In genomic region chr2:65576861-65577601, GRCh38 we compare ENCODE assay signal across 9 cellular contexts.
DNase-seq lines count a peak whose midpoint lies in the region; ATAC-seq and TF ChIP-seq lines count a peak whose summit lies in the region.
"Had no signal": no experiment of that assay in that cellular context is flagged by ENCODE, and none has a peak within 500 bp of the region (broad histone marks: within the 10 kb centered on the region; RNA-seq: fewer than 3 reads in every experiment).

No MANE protein-coding gene starts in this region.

- intact Hi-C loops in ascending aorta (cut with DNase I) (loop anchor here (2.0 kb wide), 2 partner anchors 28 to 144 kb away; partner anchors contain the start of gene SPRED2), tibial artery (cut with DNase I; ENCODE audit: low total_unique reads) (no loop called here)

- no peak overlapping the region for H3K27ac Mint-ChIP-seq in activated CD4-positive, alpha-beta memory T cell treated with anti-CD3 and anti-CD28 coated beads, Interleukin-2, amount 10 ng/mL, durations not matched to agents 7 days and 5 days

- H3K4me3 Mint-ChIP-seq in activated CD4-positive, alpha-beta memory T cell treated with anti-CD3 and anti-CD28 coated beads, Interleukin-2, amount 10 ng/mL, durations not matched to agents 7 days and 5 days: no peak overlapping the region

- H3K36me3 ChIP-seq in ascending aorta (no peaks in the 10 kb centered on the region), tibial artery (no peaks in the 10 kb centered on the region)

- no peaks in the 10 kb centered on the region for H3K27me3 ChIP-seq in ascending aorta
- H3K27me3 ChIP-seq in tibial artery: no peaks in the 10 kb centered on the region

- H3K4me3 ChIP-seq in ascending aorta (peak overlapping the region in 1 of 2 donors; percentile 43), tibial artery (peak overlapping the region; percentile 4 to 15)

- TF ChIP-seq CTCF in ascending aorta (IDR thresholded peaks at IDR 0.05) (no peak), tibial artery (IDR thresholded peaks at IDR 0.05) (no peak)

- H3K27me3 Mint-ChIP-seq in activated CD4-positive, alpha-beta memory T cell treated with anti-CD3 and anti-CD28 coated beads, Interleukin-2, amount 10 ng/mL, durations not matched to agents 7 days and 5 days: peaks cover 33% of the 10 kb centered on the region

- H3K27ac ChIP-seq in ascending aorta: peak overlapping the region; percentile 78 to 82
- H3K27ac ChIP-seq in tibial artery: peak overlapping the region; percentile 43 to 61
- no peak overlapping the region for H3K27ac ChIP-seq in caudate nucleus (ENCODE audit: low read depth, low read length)

- H3K9me3 ChIP-seq in ascending aorta (no peaks in the 10 kb centered on the region), tibial artery (no peaks in the 10 kb centered on the region)

- POLR2A ChIA-PET in activated CD4-positive, alpha-beta memory T cell treated with anti-CD3 and anti-CD28 coated beads, Interleukin-2, amount 10 ng/mL, durations not matched to agents 7 days and 5 days (lab: Charles Lee): no interaction called here

- H3K36me3 Mint-ChIP-seq in activated CD4-positive, alpha-beta memory T cell treated with anti-CD3 and anti-CD28 coated beads, Interleukin-2, amount 10 ng/mL, durations not matched to agents 7 days and 5 days (ENCODE audit: low read depth): no peaks in the 10 kb centered on the region

- H3K9me3 Mint-ChIP-seq in activated CD4-positive, alpha-beta memory T cell treated with anti-CD3 and anti-CD28 coated beads, Interleukin-2, amount 10 ng/mL, durations not matched to agents 7 days and 5 days: no peaks in the 10 kb centered on the region

- DNase-seq in HS-27A (ENCODE audit: low read depth) (peak; percentile 64), ascending aorta (ENCODE audit: low spot score in 2 of 2) (no peak), iris pigment epithelial cell (ENCODE audit: low read depth) (peak; percentile 93), tibial artery (no peak), NCI-H748 treated with DMSO at 0.1 percent for 48 hours (lab: John Stamatoyannopoulos, UW) (no peak), caudate nucleus (lab: John Stamatoyannopoulos, UW) (no peak)
- no peak for DNase-seq in activated CD4-positive, alpha-beta memory T cell treated with anti-CD3 and anti-CD28 coated beads, Interleukin-2, amount 10 ng/mL, durations not matched to agents 7 days and 5 days
- DNase-seq: activated T-cell treated with anti-CD3 and anti-CD28 coated beads, Interleukin-2, amount 50 U/mL, for 48 hours had no signal

- ATAC-seq in GM18861 (IDR thresholded peaks at IDR 0.05; ENCODE audit: unreplicated experiment): no peak

- peaks cover 2 to 20% of the 10 kb centered on the region in 2 donors for H3K4me1 ChIP-seq in ascending aorta
- H3K4me1 ChIP-seq in tibial artery: peaks cover 0 to 28% (median 9%) of the 10 kb centered on the region in 4 donors

- CTCF ChIA-PET in activated CD4-positive, alpha-beta memory T cell treated with anti-CD3 and anti-CD28 coated beads, Interleukin-2, amount 10 ng/mL, durations not matched to agents 7 days and 5 days (lab: Charles Lee): no interaction called here

- H3K4me1 Mint-ChIP-seq in activated CD4-positive, alpha-beta memory T cell treated with anti-CD3 and anti-CD28 coated beads, Interleukin-2, amount 10 ng/mL, durations not matched to agents 7 days and 5 days: peaks cover 4% of the 10 kb centered on the region

Comparison
In these comparisons a context has a peak if more than half of its experiments do, and no peak if none do; other contexts are left out.
1. DNase-seq: peak in HS-27A (single experiment) and iris pigment epithelial cell (single experiment); none in ascending aorta (0 of 2), tibial artery (0 of 2), NCI-H748 treated with DMSO at 0.1 percent for 48 hours (single experiment), activated CD4-positive, alpha-beta memory T cell treated with anti-CD3 and anti-CD28 coated beads, Interleukin-2, amount 10 ng/mL, durations not matched to agents 7 days and 5 days (single experiment) and caudate nucleus (0 of 61).